Comparison of ENCODE assay signal across 14 cellular contexts in the genomic region with DNA sequence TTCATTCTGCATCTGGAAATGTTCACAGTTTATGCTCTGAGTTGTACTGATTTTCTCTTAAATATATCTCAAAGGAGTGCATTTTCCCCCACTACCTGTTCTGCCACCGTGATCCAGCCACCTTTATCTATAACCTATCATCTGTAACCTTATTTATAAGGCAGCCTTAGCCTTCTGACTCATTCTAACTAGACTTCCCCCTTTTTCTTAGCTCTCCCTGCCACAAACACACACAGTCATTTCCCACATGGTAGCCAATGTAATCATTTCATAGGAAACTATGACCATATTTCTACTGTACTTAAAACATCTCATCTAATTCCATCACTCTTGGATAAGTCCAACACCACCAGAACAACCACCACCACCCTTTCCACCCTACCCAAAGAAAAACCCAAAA. TPM values are rescaled to one million over a fixed set of nuclear protein-coding genes. Genes with fewer than 3 reads are reported as not detected.
DNase-seq lines count a peak whose midpoint lies in the region; ATAC-seq, FAIRE-seq and TF ChIP-seq lines count a peak whose summit lies in the region.
"Had no signal": no experiment of that assay in that cellular context is flagged by ENCODE, and none has a peak within 500 bp of the region (broad histone marks: within the 10 kb centered on the region; RNA-seq: fewer than 3 reads in every experiment).

No MANE protein-coding gene starts in this region.

- no peak for FAIRE-seq in small intestine (lab: Jason Lieb, UNC)

- H3K4me3 Mint-ChIP-seq in CD8-positive, alpha-beta T cell = peak overlapping the region; percentile 29
- H3K4me3 Mint-ChIP-seq in activated T-cell treated with anti-CD3 and anti-CD28 coated beads, Interleukin-2, amount 50 U/mL, for 72 hours = peak overlapping the region; percentile 25 to 39
- H3K4me3 Mint-ChIP-seq: memory B cell, type B pancreatic cell had no signal

- H3F3A ChIP-seq in MM.1S (ENCODE audit: insufficient read depth, low read length) = no peaks in the 10 kb centered on the region

- no peaks in the 10 kb centered on the region for H3K79me2 ChIP-seq in MM.1S (ENCODE audit: low read length)

- H3K9me2 ChIP-seq in MM.1S (replicated peaks; ENCODE audit: insufficient read depth, low read length) = no peaks in the 10 kb centered on the region

- peak in 1 of 7 experiments; percentile 5 for DNase-seq in CD8-positive, alpha-beta T cell
- DNase-seq in MV-4-11 (lab: John Stamatoyannopoulos, UW) (peak; percentile 80), kidney tubule cell (ENCODE audit: low spot score) (peak; percentile 6), left colon (no peak), MM.1S (no peak), small intestine (no peak), NCI-H748 treated with DMSO at 0.1 percent for 48 hours (lab: John Stamatoyannopoulos, UW) (no peak)
- DNase-seq in activated T-cell treated with anti-CD3 and anti-CD28 coated beads, Interleukin-2, amount 50 U/mL, for 72 hours = peak; percentile 13 to 35
- DNase-seq: COR-L47, NCI-H345 had no signal

- peak overlapping the region; percentile 29 for H3K27ac ChIP-seq in CD8-positive, alpha-beta T cell (ENCODE audit: low read depth, low read length)
- H3K27ac ChIP-seq in MM.1S (ENCODE audit: low read length) (no peak overlapping the region), small intestine (ENCODE audit: low read depth in 1 of 2, low read length in 1 of 2) (no peak overlapping the region)

- H3K9me3 Mint-ChIP-seq in CD8-positive, alpha-beta T cell = no peaks in the 10 kb centered on the region
- peaks cover 0 to 1% of the 10 kb centered on the region in 2 donors for H3K9me3 Mint-ChIP-seq in activated T-cell treated with anti-CD3 and anti-CD28 coated beads, Interleukin-2, amount 50 U/mL, for 72 hours
- H3K9me3 Mint-ChIP-seq: memory B cell, type B pancreatic cell had no signal

- no peaks in the 10 kb centered on the region for H3K9me3 ChIP-seq in CD8-positive, alpha-beta T cell (ENCODE audit: low read length)
- H3K9me3 ChIP-seq in MM.1S (replicated peaks; ENCODE audit: insufficient read depth, low read length) (no peaks in the 10 kb centered on the region), small intestine (ENCODE audit: control insufficient read depth, low read depth) (no peaks in the 10 kb centered on the region)

- no peaks in the 10 kb centered on the region for H4K20me1 ChIP-seq in MM.1S (ENCODE audit: insufficient read depth, low read length)

- H3K36me3 Mint-ChIP-seq in CD8-positive, alpha-beta T cell = peaks cover 6% of the 10 kb centered on the region
- H3K36me3 Mint-ChIP-seq in activated T-cell treated with anti-CD3 and anti-CD28 coated beads, Interleukin-2, amount 50 U/mL, for 72 hours (ENCODE audit: insufficient read depth in 2 of 2) = peaks cover 2 to 4% of the 10 kb centered on the region in 2 donors
- H3K36me3 Mint-ChIP-seq: memory B cell, type B pancreatic cell had no signal

- no peak overlapping the region for H3K9ac ChIP-seq in MM.1S (ENCODE audit: low read length)

- H3K27me3 ChIP-seq in CD8-positive, alpha-beta T cell (ENCODE audit: insufficient read depth, low read length) = no peaks in the 10 kb centered on the region
- H3K27me3 ChIP-seq in MM.1S (replicated peaks; ENCODE audit: insufficient read depth, low read length) (no peaks in the 10 kb centered on the region), small intestine (ENCODE audit: control insufficient read depth in 2 of 2, insufficient read depth in 2 of 2, low read length in 2 of 2) (no peaks in the 10 kb centered on the region)

- no peak overlapping the region for H3K4me3 ChIP-seq in CD8-positive, alpha-beta T cell (ENCODE audit: low read depth, low read length)
- H3K4me3 ChIP-seq in MM.1S (ENCODE audit: low read length) (no peak overlapping the region), small intestine (ENCODE audit: low read depth in 1 of 2, low read length in 2 of 2) (no peak overlapping the region)

- H3K4me1 ChIP-seq in CD8-positive, alpha-beta T cell (ENCODE audit: insufficient read depth, low read length) = peaks cover 54% of the 10 kb centered on the region
- H3K4me1 ChIP-seq in MM.1S (ENCODE audit: low read length) (no peaks in the 10 kb centered on the region), small intestine (ENCODE audit: control insufficient read depth in 2 of 2, insufficient read depth in 1 of 2, low read depth in 1 of 2, low read length in 1 of 2) (no peaks in the 10 kb centered on the region)

- H3K27ac Mint-ChIP-seq in CD8-positive, alpha-beta T cell = peak overlapping the region; percentile 92
- H3K27ac Mint-ChIP-seq in activated T-cell treated with anti-CD3 and anti-CD28 coated beads, Interleukin-2, amount 50 U/mL, for 72 hours = peak overlapping the region; percentile 52
- H3K27ac Mint-ChIP-seq: memory B cell, type B pancreatic cell had no signal

- H3K4me1 Mint-ChIP-seq in CD8-positive, alpha-beta T cell (ENCODE audit: low read depth) = peaks cover 65% of the 10 kb centered on the region
- peaks cover 57% of the 10 kb centered on the region for H3K4me1 Mint-ChIP-seq in activated T-cell treated with anti-CD3 and anti-CD28 coated beads, Interleukin-2, amount 50 U/mL, for 72 hours (ENCODE audit: low read depth)

- no peaks in the 10 kb centered on the region for H3K27me3 Mint-ChIP-seq in CD8-positive, alpha-beta T cell (ENCODE audit: low read depth)
- H3K27me3 Mint-ChIP-seq in activated T-cell treated with anti-CD3 and anti-CD28 coated beads, Interleukin-2, amount 50 U/mL, for 72 hours (ENCODE audit: low read depth) = no peaks in the 10 kb centered on the region
- H3K27me3 Mint-ChIP-seq: memory B cell had no signal

- no peaks in the 10 kb centered on the region for H3K36me3 ChIP-seq in CD8-positive, alpha-beta T cell (ENCODE audit: insufficient read depth, low read length)
- H3K36me3 ChIP-seq in MM.1S (replicated peaks; ENCODE audit: insufficient read depth, low read length) = no peaks in the 10 kb centered on the region
- H3K36me3 ChIP-seq in small intestine (ENCODE audit: control insufficient read depth in 2 of 2, insufficient read depth in 2 of 2, low read length in 2 of 2) = no peaks in the 10 kb centered on the region

- CTCF ChIA-PET in CD8-positive, alpha-beta T cell (lab: Charles Lee) = interaction anchor here (0.7 to 1.3 kb wide), 3 partner anchors 34 to 64 kb away, joined by 3 to 4 read pairs (median 4); no protein-coding TSS in a partner anchor

- no peak overlapping the region for H2AFZ ChIP-seq in MM.1S (ENCODE audit: low read length)

- POLR2A ChIA-PET in CD8-positive, alpha-beta T cell (lab: Charles Lee) = interaction anchor here (1.1 to 1.6 kb wide), 3 partner anchors 32 to 42 kb away, joined by 3 to 7 read pairs (median 6); partner anchors contain the start of gene LDHB

- intact Hi-C loops in CD8-positive, alpha-beta T cell (cut with DNase I, micrococcal nuclease) = loop anchor here in 1 of 2 experiments (2.0 to 10.0 kb wide), 4 partner anchors 13 to 429 kb away; partner anchors contain the start of genes CMAS and LDHB
- intact Hi-C loops in left colon (cut with DNase I, micrococcal nuclease) = no loop called here

- ATAC-seq in CD8-positive, alpha-beta T cell = peak; percentile 67
- peak; percentile 90 to 94 for ATAC-seq in activated T-cell treated with anti-CD3 and anti-CD28 coated beads, Interleukin-2, amount 50 U/mL, for 72 hours (replicated peaks in 1 of 2)
- no peak for ATAC-seq in left colon
- ATAC-seq: Right ventricle myocardium inferior had no signal

- 4 to 32% (median 4%) methylated on average over 1 of the region's 1 CpG for WGBS in small intestine, 3 donors

- no peak overlapping the region for H3K4me2 ChIP-seq in MM.1S (ENCODE audit: low read depth, low read length)

- TF ChIP-seq CTCF in CD8-positive, alpha-beta T cell (IDR thresholded peaks at IDR 0.05) = no peak
- no peak for TF ChIP-seq CTCF in MM.1S (IDR thresholded peaks at IDR 0.05; ENCODE audit: low read length)

RNA-seq across cellular contexts. Expression of gene GYS2, which starts 10.8 kb away (rescaled TPM):
- total RNA-seq in CD8-positive, alpha-beta T cell = under 1 TPM in 1 of 2 experiments, not detected in 1; 0.17 TPM
- total RNA-seq in activated T-cell treated with anti-CD3 and anti-CD28 coated beads, Interleukin-2, amount 50 U/mL, for 72 hours = not detected
- not detected for total RNA-seq in left colon
- polyA plus RNA-seq in small intestine = under 1 TPM in 1 of 3 donors, not detected in 2; 0.01 TPM
- total RNA-seq: H4, Right ventricle myocardium inferior had no signal

RNA-seq across cellular contexts. Expression of gene LDHB, which starts 42.2 kb away (rescaled TPM):
- 100 to 1,000 TPM; 492 to 577 TPM for total RNA-seq in CD8-positive, alpha-beta T cell
- total RNA-seq in activated T-cell treated with anti-CD3 and anti-CD28 coated beads, Interleukin-2, amount 50 U/mL, for 72 hours = 1,000 to 10,000 TPM; 1,381 to 1,488 TPM
- 100 to 1,000 TPM; 209 to 214 TPM for total RNA-seq in left colon
- polyA plus RNA-seq in small intestine = 100 to 1,000 TPM in 2 of 3 donors, 10 to 100 TPM in 1; 19.5 to 202 (median 105) TPM

Comparison
In these comparisons a context has a peak if more than half of its experiments do, and no peak if none do; other contexts are left out.
1. DNase-seq: peak in MV-4-11 (single experiment), activated T-cell treated with anti-CD3 and anti-CD28 coated beads, Interleukin-2, amount 50 U/mL, for 72 hours (2 of 2) and kidney tubule cell (single experiment); none in left colon (0 of 2), MM.1S (single experiment), small intestine (single experiment) and NCI-H748 treated with DMSO at 0.1 percent for 48 hours (single experiment).